Comparison of ENCODE assay signal across 9 cellular contexts in genomic region chr1:43648448-43648847, GRCh38. TPM values are rescaled to one million over a fixed set of nuclear protein-coding genes. Genes with fewer than 3 reads are reported as not detected.
DNase-seq lines count a peak whose midpoint lies in the region; ATAC-seq and TF ChIP-seq lines count a peak whose summit lies in the region.
"Had no signal": no experiment of that assay in that cellular context is flagged by ENCODE, and none has a peak within 500 bp of the region (broad histone marks: within the 10 kb centered on the region; RNA-seq: fewer than 3 reads in every experiment).

No MANE protein-coding gene starts in this region.

- peak overlapping the region in 5 of 8 donors; percentile 66 to 98 (median 88) for H3K27ac Mint-ChIP-seq in CD8-positive, alpha-beta memory T cell
- peak overlapping the region in 1 of 2 donors; percentile 88 for H3K27ac Mint-ChIP-seq in natural killer cell treated with Interleukin-12 subunit alpha and Interleukin-12 subunit beta and Interleukin-15 and Interleukin-18, amount 100 ng/mL, for 72 hours

- H3K36me3 ChIP-seq in CD8-positive, alpha-beta memory T cell (ENCODE audit: insufficient read depth, low read length) = peaks cover 1% of the 10 kb centered on the region
- H3K36me3 ChIP-seq in uterus = no peaks in the 10 kb centered on the region

- H3K4me1 ChIP-seq in CD8-positive, alpha-beta memory T cell (ENCODE audit: insufficient read depth, low read length) = peaks cover 17% of the 10 kb centered on the region
- peaks cover 0 to 7% of the 10 kb centered on the region in 2 donors for H3K4me1 ChIP-seq in uterus

- H3K4me3 Mint-ChIP-seq in CD8-positive, alpha-beta memory T cell = peak overlapping the region; percentile 91 to 100 (median 95)
- peak overlapping the region; percentile 92 for H3K4me3 Mint-ChIP-seq in natural killer cell treated with Interleukin-12 subunit alpha and Interleukin-12 subunit beta and Interleukin-15 and Interleukin-18, amount 100 ng/mL, for 72 hours

- ATAC-seq in natural killer cell treated with Interleukin-12 subunit alpha and Interleukin-12 subunit beta and Interleukin-15 and Interleukin-18, amount 100 ng/mL, for 72 hours = no peak
- ATAC-seq in HG02938 (IDR thresholded peaks at IDR 0.05; ENCODE audit: unreplicated experiment) = no peak

- no peaks in the 10 kb centered on the region for H3K27me3 ChIP-seq in CD8-positive, alpha-beta memory T cell (ENCODE audit: insufficient read depth, low read length, poor library complexity, severe bottlenecking)
- H3K27me3 ChIP-seq in uterus = no peaks in the 10 kb centered on the region
- H3K27me3 ChIP-seq: sigmoid colon had no signal

- CTCF ChIA-PET in CD8-positive, alpha-beta memory T cell (lab: Charles Lee) = no interaction called here

- H3K4me3 ChIP-seq in CD8-positive, alpha-beta memory T cell (ENCODE audit: low read length) = no peak overlapping the region
- H3K4me3 ChIP-seq in uterus = no peak overlapping the region

- intact Hi-C loops in uterus (cut with DNase I; ENCODE audit: low total_unique reads) = no loop called here
- intact Hi-C loops in posterior cingulate gyrus (cut with DNase I) = no loop called here

- H3K4me1 Mint-ChIP-seq in CD8-positive, alpha-beta memory T cell = peaks cover 27 to 38% (median 35%) of the 10 kb centered on the region in 3 donors
- peaks cover 22 to 31% of the 10 kb centered on the region in 2 donors for H3K4me1 Mint-ChIP-seq in natural killer cell treated with Interleukin-12 subunit alpha and Interleukin-12 subunit beta and Interleukin-15 and Interleukin-18, amount 100 ng/mL, for 72 hours (ENCODE audit: low read depth in 2 of 2)

- no peaks in the 10 kb centered on the region for H3K9me3 ChIP-seq in CD8-positive, alpha-beta memory T cell (ENCODE audit: low read length)
- no peaks in the 10 kb centered on the region for H3K9me3 ChIP-seq in uterus
- H3K9me3 ChIP-seq: sigmoid colon had no signal

- POLR2A ChIA-PET in CD8-positive, alpha-beta memory T cell (lab: Charles Lee) = no interaction called here

- no peak for TF ChIP-seq POLR2A in uterus (IDR thresholded peaks at IDR 0.05)

- peaks cover 0 to 20% (median 3%) of the 10 kb centered on the region in 3 donors for H3K36me3 Mint-ChIP-seq in CD8-positive, alpha-beta memory T cell
- peaks cover 6% of the 10 kb centered on the region for H3K36me3 Mint-ChIP-seq in natural killer cell treated with Interleukin-12 subunit alpha and Interleukin-12 subunit beta and Interleukin-15 and Interleukin-18, amount 100 ng/mL, for 72 hours

- H3K27ac ChIP-seq in CD8-positive, alpha-beta memory T cell (ENCODE audit: low read depth, low read length) = no peak overlapping the region
- peak overlapping the region in 1 of 2 donors; percentile 97 for H3K27ac ChIP-seq in uterus

- peaks cover 0 to 3% of the 10 kb centered on the region in 2 donors for H3K27me3 Mint-ChIP-seq in CD8-positive, alpha-beta memory T cell
- H3K27me3 Mint-ChIP-seq in natural killer cell treated with Interleukin-12 subunit alpha and Interleukin-12 subunit beta and Interleukin-15 and Interleukin-18, amount 100 ng/mL, for 72 hours = peaks cover 3 to 5% of the 10 kb centered on the region in 2 donors

- no peak for DNase-seq in CD8-positive, alpha-beta memory T cell
- DNase-seq in MV-4-11 (lab: John Stamatoyannopoulos, UW) (peak; percentile 87), amniotic epithelial cell (ENCODE audit: low read depth) (peak; percentile 76), uterus (no peak), NCI-H526 treated with DMSO at 0.1 percent for 48 hours (lab: John Stamatoyannopoulos, UW) (no peak), posterior cingulate gyrus (no peak)
- no peak for DNase-seq in natural killer cell treated with Interleukin-12 subunit alpha and Interleukin-12 subunit beta and Interleukin-15 and Interleukin-18, amount 100 ng/mL, for 72 hours (ENCODE audit: low spot score)
- DNase-seq: sigmoid colon had no signal

- H3K9me3 Mint-ChIP-seq in CD8-positive, alpha-beta memory T cell = no peaks in the 10 kb centered on the region
- H3K9me3 Mint-ChIP-seq in natural killer cell treated with Interleukin-12 subunit alpha and Interleukin-12 subunit beta and Interleukin-15 and Interleukin-18, amount 100 ng/mL, for 72 hours = no peaks in the 10 kb centered on the region

- TF ChIP-seq CTCF in uterus (IDR thresholded peaks at IDR 0.05) = no peak

RNA-seq across cellular contexts. Expression of gene KDM4A, which starts 1.5 kb away (rescaled TPM):
- total RNA-seq in CD8-positive, alpha-beta memory T cell = 10 to 100 TPM; 28.4 to 33.9 TPM
- polyA plus RNA-seq in CD8-positive, alpha-beta memory T cell = 10.9 TPM
- total RNA-seq in natural killer cell treated with Interleukin-12 subunit alpha and Interleukin-12 subunit beta and Interleukin-15 and Interleukin-18, amount 100 ng/mL, for 72 hours = 10 to 100 TPM; 45.8 to 53.8 TPM
- 10 to 100 TPM; 13.2 to 77.8 (median 38.9) TPM for total RNA-seq in uterus

RNA-seq across cellular contexts. Expression of gene ST3GAL3, which starts 58.9 kb away (rescaled TPM):
- 10 to 100 TPM in 1 of 2 experiments, 1 to 10 TPM in 1; 9.7 to 10.1 TPM for total RNA-seq in CD8-positive, alpha-beta memory T cell
- 9.7 TPM for polyA plus RNA-seq in CD8-positive, alpha-beta memory T cell
- 10 to 100 TPM; 20.7 to 49.4 TPM for total RNA-seq in natural killer cell treated with Interleukin-12 subunit alpha and Interleukin-12 subunit beta and Interleukin-15 and Interleukin-18, amount 100 ng/mL, for 72 hours
- 10 to 100 TPM in 2 of 4 donors, 1 to 10 TPM in 2; 4.1 to 47.2 (median 19.0) TPM for total RNA-seq in uterus

Comparison
In these comparisons a context has a peak if more than half of its experiments do, and no peak if none do; other contexts are left out.
1. DNase-seq: peak in MV-4-11 (single experiment) and amniotic epithelial cell (single experiment); none in CD8-positive, alpha-beta memory T cell (0 of 5), natural killer cell treated with Interleukin-12 subunit alpha and Interleukin-12 subunit beta and Interleukin-15 and Interleukin-18, amount 100 ng/mL, for 72 hours (single experiment), uterus (0 of 2), NCI-H526 treated with DMSO at 0.1 percent for 48 hours (single experiment) and posterior cingulate gyrus (0 of 10).